Comparison of ENCODE assay signal across 1 cellular context in genomic region chr22:43096420-43096819, GRCh38.
TF ChIP-seq lines count a peak whose summit lies in the region.

No MANE protein-coding gene starts in this region.

TF ChIP-seq in HepG2, 621 proteins besides CTCF, POLR2A, EP300 and RAD21:
- TF ChIP-seq TEAD2 (CRISPR knock-in tag; IDR thresholded peaks at IDR 0.05), result no peak
- TF ChIP-seq ZNF562 (CRISPR knock-in tag; IDR thresholded peaks at IDR 0.05; ENCODE audit: borderline replicate concordance), result peak; percentile 82; the same call in 1 of the 2 replicates
